24 cellular contexts compared by ENCODE assay signal in genomic region chr18:74114206-74114605, GRCh38. TPM values are rescaled to one million over a fixed set of nuclear protein-coding genes. Genes with fewer than 3 reads are reported as not detected.
DNase-seq lines count a peak whose midpoint lies in the region; ATAC-seq, FAIRE-seq and TF ChIP-seq lines count a peak whose summit lies in the region.
"Had no signal": no experiment of that assay in that cellular context is flagged by ENCODE, and none has a peak within 500 bp of the region (broad histone marks: within the 10 kb centered on the region; RNA-seq: fewer than 3 reads in every experiment).

No MANE protein-coding gene starts in this region.

- TF ChIP-seq CTCF in D721Med (IDR thresholded peaks at IDR 0.05; ENCODE audit: insufficient read depth, missing control alignments) (no peak), osteoblast (IDR thresholded peaks at IDR 0.05; ENCODE audit: extremely low read depth, low read depth, low read length) (no peak), mesothelial cell of epicardium (IDR thresholded peaks at IDR 0.05; ENCODE audit: unreplicated experiment) (no peak)

- peaks cover 9% of the 10 kb centered on the region for H3K4me1 Mint-ChIP-seq in mesothelial cell of epicardium

- H3K4me3 Mint-ChIP-seq in mesothelial cell of epicardium, result no peak overlapping the region
- H3K4me3 Mint-ChIP-seq: activated CD8-positive, alpha-beta T cell treated with anti-CD3 and anti-CD28 coated beads for 36 hours; brain; T-cell had no signal

- no peaks in the 10 kb centered on the region for H4K20me1 ChIP-seq in osteoblast (ENCODE audit: insufficient read depth, low read length)

- peak; percentile 25 for FAIRE-seq in D721Med (lab: Jason Lieb, UNC)
- FAIRE-seq: GM12891, islet of Langerhans had no signal

- peak overlapping the region; percentile 87 for H3K27ac ChIP-seq in osteoblast (ENCODE audit: low read depth, low read length)
- H3K27ac ChIP-seq: gastrocnemius medialis, psoas muscle, SJSA1 had no signal

- H3K79me2 ChIP-seq in osteoblast (ENCODE audit: insufficient read depth, low read length), result no peaks in the 10 kb centered on the region

- peaks cover 20% of the 10 kb centered on the region for H3K4me1 ChIP-seq in osteoblast (ENCODE audit: insufficient read depth, low read length)
- H3K4me1 ChIP-seq: gastrocnemius medialis, psoas muscle, SJSA1 had no signal

- H3K27ac Mint-ChIP-seq in mesothelial cell of epicardium, result no peak overlapping the region
- H3K27ac Mint-ChIP-seq: activated CD8-positive, alpha-beta T cell treated with anti-CD3 and anti-CD28 coated beads for 36 hours; T-cell had no signal

- H3K9me3 Mint-ChIP-seq in mesothelial cell of epicardium, result peaks cover 22% of the 10 kb centered on the region

- H3K36me3 ChIP-seq in osteoblast (ENCODE audit: insufficient read depth, low read length), result no peaks in the 10 kb centered on the region
- H3K36me3 ChIP-seq: gastrocnemius medialis, SJSA1 had no signal

- peak overlapping the region; percentile 59 for H3K4me2 ChIP-seq in osteoblast (ENCODE audit: insufficient read depth, low read length)

- peaks cover 1% of the 10 kb centered on the region for H3K36me3 Mint-ChIP-seq in mesothelial cell of epicardium

- no peak overlapping the region for H3K4me3 ChIP-seq in osteoblast (ENCODE audit: insufficient read depth, low read length)
- H3K4me3 ChIP-seq: gastrocnemius medialis, psoas muscle, SJSA1 had no signal

- H3K27me3 Mint-ChIP-seq in mesothelial cell of epicardium (ENCODE audit: low read depth), result no peaks in the 10 kb centered on the region
- H3K27me3 Mint-ChIP-seq: activated CD8-positive, alpha-beta T cell treated with anti-CD3 and anti-CD28 coated beads for 36 hours; brain; T-cell had no signal

- DNase-seq in D721Med (ENCODE audit: insufficient read length, low spot score) (no peak), M059J (ENCODE audit: low read depth) (peak; percentile 9), fibroblast of peridontal ligament (ENCODE audit: extremely low read depth) (peak; percentile 6), osteoblast (ENCODE audit: insufficient read length, low spot score, missing footprints) (no peak), mesothelial cell of epicardium (ENCODE audit: low spot score in 2 of 2, unreplicated experiment in 2 of 2) (no peak), inferior parietal cortex (ENCODE audit: extremely low spot score) (no peak)
- no peak for DNase-seq in activated CD4-positive, CD25-positive, alpha-beta regulatory T cell (lab: John Stamatoyannopoulos, UW)
- DNase-seq: activated CD8-positive, alpha-beta T cell treated with anti-CD3 and anti-CD28 coated beads for 36 hours; activated gamma-delta T cell; activated T-cell treated with anti-CD3 and anti-CD28 coated beads for 4 hours; gastrocnemius medialis; hippocampal formation; KBM-7; NCI-H1417 treated with DMSO at 0.1 percent for 48 hours; NCI-H510A; psoas muscle; stimulated activated CD4-positive, alpha-beta T cell treated with anti-CD3 and anti-CD28 coated beads, Interleukin-1b, Interleukin-23, amount 100 ng/mL, for 48 hours; substantia nigra; T-cell had no signal

- no peaks in the 10 kb centered on the region for H3K9me3 ChIP-seq in osteoblast (ENCODE audit: low read depth, low read length)
- H3K9me3 ChIP-seq: gastrocnemius medialis, SJSA1 had no signal

- H3K27me3 ChIP-seq in osteoblast (ENCODE audit: insufficient read depth, low read length), result no peaks in the 10 kb centered on the region
- H3K27me3 ChIP-seq: gastrocnemius medialis, SJSA1 had no signal

- H2AFZ ChIP-seq in osteoblast (ENCODE audit: low read length), result peak overlapping the region; percentile 96

- ATAC-seq in GM19351 (IDR thresholded peaks at IDR 0.05; ENCODE audit: unreplicated experiment), result no peak
- ATAC-seq: gastrocnemius medialis, psoas muscle, T-cell had no signal

RNA-seq across cellular contexts. Expression of gene FBXO15, which starts 33.4 kb away (rescaled TPM):
- 0.17 and 0.71 TPM in 2 replicates for total RNA-seq in M059J (2014; rRNA removed; shearing (Covaris generic))
- 0.29 and 0.36 TPM in 2 replicates for total RNA-seq in osteoblast
- 1.6 to 2.3 TPM (median 2.2 TPM) in 3 replicates for total RNA-seq in mesothelial cell of epicardium
- total RNA-seq: gastrocnemius medialis had no signal

RNA-seq across cellular contexts. Expression of gene TIMM21, which starts 34.1 kb away (rescaled TPM):
- 45.3 and 54.2 TPM in 2 replicates for total RNA-seq in M059J (2014; rRNA removed; shearing (Covaris generic))
- 11.8 and 15.6 TPM in 2 replicates for total RNA-seq in osteoblast
- total RNA-seq in mesothelial cell of epicardium, result 22.8 to 24.4 TPM (median 24.0 TPM) in 3 replicates

Comparison
In these comparisons a context has a peak if more than half of its experiments do, and no peak if none do; other contexts are left out.
1. DNase-seq: peak in M059J (single experiment) and fibroblast of peridontal ligament (single experiment); none in D721Med (single experiment), osteoblast (single experiment), activated CD4-positive, CD25-positive, alpha-beta regulatory T cell (0 of 4), mesothelial cell of epicardium (0 of 2) and inferior parietal cortex (single experiment).